1 cellular context compared by ENCODE assay signal in genomic region chr22:19959587-19960490, GRCh38.
TF ChIP-seq lines count a peak whose summit lies in the region.

No MANE protein-coding gene starts in this region.

TF ChIP-seq in HepG2, 621 proteins besides CTCF, POLR2A, EP300 and RAD21 (continued from another document and continues in another):
- TF ChIP-seq ONECUT2 (CRISPR knock-in tag; IDR thresholded peaks at IDR 0.05) (no peak), ZBTB8A (CRISPR knock-in tag; IDR thresholded peaks at IDR 0.05; ENCODE audit: borderline replicate concordance, low read depth) (no peak), DNMT1 (CRISPR knock-in tag; IDR thresholded peaks at IDR 0.05) (no peak), SMARCE1 (IDR thresholded peaks at IDR 0.05; ENCODE audit: borderline replicate concordance) (no peak), ARNT2 (CRISPR knock-in tag; IDR thresholded peaks at IDR 0.05; ENCODE audit: low read depth) (0 out of 2 replicates have a peak, but pooled peaks have one; percentile 34), NR2F2 (IDR thresholded peaks at IDR 0.05; ENCODE audit: borderline replicate concordance, low read depth) (peak; percentile 68; the same call in 1 of the 2 replicates), ERF (CRISPR knock-in tag; IDR thresholded peaks at IDR 0.05) (0 out of 2 replicates have a peak, but pooled peaks have one; percentile 64), SAP130 (CRISPR knock-in tag; IDR thresholded peaks at IDR 0.05; ENCODE audit: low read depth) (peak; percentile 53), NFE2 (CRISPR knock-in tag; IDR thresholded peaks at IDR 0.05) (no peak), RAD51 (IDR thresholded peaks at IDR 0.05; ENCODE audit: borderline replicate concordance) (no peak), ZC3H4 (CRISPR knock-in tag; IDR thresholded peaks at IDR 0.05; ENCODE audit: borderline replicate concordance) (peak; percentile 82; the same call in 1 of the 2 replicates), ZFP36 (IDR thresholded peaks at IDR 0.05; ENCODE audit: borderline replicate concordance, low read depth, low read length, partially characterized antibody) (no peak), RFX5 (IDR thresholded peaks at IDR 0.05; ENCODE audit: low read depth, low read length) (no peak), SAFB2 (CRISPR knock-in tag; IDR thresholded peaks at IDR 0.05; ENCODE audit: borderline replicate concordance, low read depth) (peak; percentile 38; the same call in 1 of the 2 replicates), ZNF280B (CRISPR knock-in tag; IDR thresholded peaks at IDR 0.05; ENCODE audit: borderline replicate concordance) (no peak), FOXA3 (CRISPR knock-in tag; IDR thresholded peaks at IDR 0.05) (peak; percentile 48), PAXIP1 (CRISPR knock-in tag; conservative IDR thresholded peaks at IDR 0.05) (peak; percentile 93), ZSCAN29 (CRISPR knock-in tag; conservative IDR thresholded peaks at IDR 0.05) (no peak), ATF6 (CRISPR knock-in tag; conservative IDR thresholded peaks at IDR 0.05) (0 out of 2 replicates have a peak, but pooled peaks have one; percentile 68), ZNF704 (CRISPR knock-in tag; IDR thresholded peaks at IDR 0.05; ENCODE audit: borderline replicate concordance) (0 out of 2 replicates have a peak, but pooled peaks have one; percentile 9), MATR3 (CRISPR knock-in tag; IDR thresholded peaks at IDR 0.05) (no peak), ZMYM3 (CRISPR knock-in tag; IDR thresholded peaks at IDR 0.05) (peak; percentile 58; the same call in 1 of the 2 replicates), ZNF383 (CRISPR knock-in tag; IDR thresholded peaks at IDR 0.05; ENCODE audit: borderline replicate concordance) (no peak), ZNF207 (IDR thresholded peaks at IDR 0.05; ENCODE audit: borderline replicate concordance) (no peak), ADNP (CRISPR knock-in tag; IDR thresholded peaks at IDR 0.05) (no peak), NFKB2 (CRISPR knock-in tag; IDR thresholded peaks at IDR 0.05; ENCODE audit: borderline replicate concordance) (no peak), PRDM4 (CRISPR knock-in tag; IDR thresholded peaks at IDR 0.05; ENCODE audit: borderline replicate concordance) (no peak), MAFF (IDR thresholded peaks at IDR 0.05; ENCODE audit: low read depth, low read length) (no peak), ARID2 (CRISPR knock-in tag; IDR thresholded peaks at IDR 0.05; ENCODE audit: borderline replicate concordance) (0 out of 2 replicates have a peak, but pooled peaks have one; percentile 30), PBX2 (CRISPR knock-in tag; IDR thresholded peaks at IDR 0.05) (no peak; the same call in 1 of the 2 replicates), KLF13 (CRISPR knock-in tag; IDR thresholded peaks at IDR 0.05) (no peak)
- TF ChIP-seq, protein P1, sequence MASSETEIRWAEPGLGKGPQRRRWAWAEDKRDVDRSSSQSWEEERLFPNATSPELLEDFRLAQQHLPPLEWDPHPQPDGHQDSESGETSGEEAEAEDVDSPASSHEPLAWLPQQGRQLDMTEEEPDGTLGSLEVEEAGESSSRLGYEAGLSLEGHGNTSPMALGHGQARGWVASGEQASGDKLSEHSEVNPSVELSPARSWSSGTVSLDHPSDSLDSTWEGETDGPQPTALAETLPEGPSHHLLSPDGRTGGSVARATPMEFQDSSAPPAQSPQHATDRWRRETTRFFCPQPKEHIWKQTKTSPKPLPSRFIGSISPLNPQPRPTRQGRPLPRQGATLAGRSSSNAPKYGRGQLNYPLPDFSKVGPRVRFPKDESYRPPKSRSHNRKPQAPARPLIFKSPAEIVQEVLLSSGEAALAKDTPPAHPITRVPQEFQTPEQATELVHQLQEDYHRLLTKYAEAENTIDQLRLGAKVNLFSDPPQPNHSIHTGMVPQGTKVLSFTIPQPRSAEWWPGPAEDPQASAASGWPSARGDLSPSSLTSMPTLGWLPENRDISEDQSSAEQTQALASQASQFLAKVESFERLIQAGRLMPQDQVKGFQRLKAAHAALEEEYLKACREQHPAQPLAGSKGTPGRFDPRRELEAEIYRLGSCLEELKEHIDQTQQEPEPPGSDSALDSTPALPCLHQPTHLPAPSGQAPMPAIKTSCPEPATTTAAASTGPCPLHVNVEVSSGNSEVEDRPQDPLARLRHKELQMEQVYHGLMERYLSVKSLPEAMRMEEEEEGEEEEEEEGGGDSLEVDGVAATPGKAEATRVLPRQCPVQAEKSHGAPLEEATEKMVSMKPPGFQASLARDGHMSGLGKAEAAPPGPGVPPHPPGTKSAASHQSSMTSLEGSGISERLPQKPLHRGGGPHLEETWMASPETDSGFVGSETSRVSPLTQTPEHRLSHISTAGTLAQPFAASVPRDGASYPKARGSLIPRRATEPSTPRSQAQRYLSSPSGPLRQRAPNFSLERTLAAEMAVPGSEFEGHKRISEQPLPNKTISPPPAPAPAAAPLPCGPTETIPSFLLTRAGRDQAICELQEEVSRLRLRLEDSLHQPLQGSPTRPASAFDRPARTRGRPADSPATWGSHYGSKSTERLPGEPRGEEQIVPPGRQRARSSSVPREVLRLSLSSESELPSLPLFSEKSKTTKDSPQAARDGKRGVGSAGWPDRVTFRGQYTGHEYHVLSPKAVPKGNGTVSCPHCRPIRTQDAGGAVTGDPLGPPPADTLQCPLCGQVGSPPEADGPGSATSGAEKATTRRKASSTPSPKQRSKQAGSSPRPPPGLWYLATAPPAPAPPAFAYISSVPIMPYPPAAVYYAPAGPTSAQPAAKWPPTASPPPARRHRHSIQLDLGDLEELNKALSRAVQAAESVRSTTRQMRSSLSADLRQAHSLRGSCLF (CRISPR knock-in tag; IDR thresholded peaks at IDR 0.05; ENCODE audit: borderline replicate concordance): no peak
- TF ChIP-seq, protein P2, sequence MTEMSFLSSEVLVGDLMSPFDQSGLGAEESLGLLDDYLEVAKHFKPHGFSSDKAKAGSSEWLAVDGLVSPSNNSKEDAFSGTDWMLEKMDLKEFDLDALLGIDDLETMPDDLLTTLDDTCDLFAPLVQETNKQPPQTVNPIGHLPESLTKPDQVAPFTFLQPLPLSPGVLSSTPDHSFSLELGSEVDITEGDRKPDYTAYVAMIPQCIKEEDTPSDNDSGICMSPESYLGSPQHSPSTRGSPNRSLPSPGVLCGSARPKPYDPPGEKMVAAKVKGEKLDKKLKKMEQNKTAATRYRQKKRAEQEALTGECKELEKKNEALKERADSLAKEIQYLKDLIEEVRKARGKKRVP (CRISPR knock-in tag; IDR thresholded peaks at IDR 0.05): no peak
- TF ChIP-seq, protein P3, sequence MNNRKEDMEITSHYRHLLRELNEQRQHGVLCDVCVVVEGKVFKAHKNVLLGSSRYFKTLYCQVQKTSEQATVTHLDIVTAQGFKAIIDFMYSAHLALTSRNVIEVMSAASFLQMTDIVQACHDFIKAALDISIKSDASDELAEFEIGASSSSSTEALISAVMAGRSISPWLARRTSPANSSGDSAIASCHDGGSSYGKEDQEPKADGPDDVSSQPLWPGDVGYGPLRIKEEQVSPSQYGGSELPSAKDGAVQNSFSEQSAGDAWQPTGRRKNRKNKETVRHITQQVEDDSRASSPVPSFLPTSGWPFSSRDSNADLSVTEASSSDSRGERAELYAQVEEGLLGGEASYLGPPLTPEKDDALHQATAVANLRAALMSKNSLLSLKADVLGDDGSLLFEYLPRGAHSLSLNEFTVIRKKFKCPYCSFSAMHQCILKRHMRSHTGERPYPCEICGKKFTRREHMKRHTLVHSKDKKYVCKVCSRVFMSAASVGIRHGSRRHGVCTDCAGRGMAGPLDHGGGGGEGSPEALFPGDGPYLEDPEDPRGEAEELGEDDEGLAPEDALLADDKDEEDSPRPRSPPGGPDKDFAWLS (CRISPR knock-in tag; IDR thresholded peaks at IDR 0.05; ENCODE audit: borderline replicate concordance): no peak
- TF ChIP-seq, protein P4, sequence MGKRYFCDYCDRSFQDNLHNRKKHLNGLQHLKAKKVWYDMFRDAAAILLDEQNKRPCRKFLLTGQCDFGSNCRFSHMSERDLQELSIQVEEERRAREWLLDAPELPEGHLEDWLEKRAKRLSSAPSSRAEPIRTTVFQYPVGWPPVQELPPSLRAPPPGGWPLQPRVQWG (CRISPR knock-in tag; IDR thresholded peaks at IDR 0.05; ENCODE audit: borderline replicate concordance, low read depth): no peak
- TF ChIP-seq, protein P5, sequence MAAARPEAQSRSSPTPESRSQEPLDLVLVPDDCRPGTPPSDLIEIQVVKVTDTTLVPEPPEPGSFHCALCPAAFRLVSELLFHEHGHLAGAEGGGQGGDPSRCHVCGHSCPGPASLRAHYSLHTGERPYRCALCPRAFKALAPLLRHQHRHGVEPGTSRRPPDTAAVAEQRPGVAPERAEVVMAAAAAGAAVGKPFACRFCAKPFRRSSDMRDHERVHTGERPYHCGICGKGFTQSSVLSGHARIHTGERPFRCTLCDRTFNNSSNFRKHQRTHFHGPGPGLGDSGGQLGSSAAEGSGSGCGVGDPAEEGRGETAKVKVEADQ (CRISPR knock-in tag; IDR thresholded peaks at IDR 0.05; ENCODE audit: borderline replicate concordance): no peak
